In genomic region chr6:128519132-128519930, GRCh38 we compare ENCODE assay signal across 8 cellular contexts. TPM values are rescaled to one million over a fixed set of nuclear protein-coding genes. Genes with fewer than 3 reads are reported as not detected.
DNase-seq lines count a peak whose midpoint lies in the region; ATAC-seq and TF ChIP-seq lines count a peak whose summit lies in the region.

No MANE protein-coding gene starts in this region.

- POLR2A ChIA-PET in activated naive CD8-positive, alpha-beta T cell treated with anti-CD3 and anti-CD28 coated beads, Interleukin-2, amount 10 ng/mL, durations not matched to agents 7 days and 5 days (lab: Charles Lee), result interaction anchor here (1.3 kb wide), 1 partner anchor 547 kb away, joined by 4 read pairs; no protein-coding TSS in a partner anchor

- peaks cover 0 to 52% (median 40%) of the 10 kb centered on the region in 9 donors for H3K4me1 ChIP-seq in heart right ventricle
- H3K4me1 ChIP-seq in trophoblast cell (ENCODE audit: control insufficient read depth in 1 of 2, insufficient read depth in 2 of 2, low read length in 2 of 2), result peaks cover 3 to 7% of the 10 kb centered on the region in 2 experiments

- H4K12ac ChIP-seq in trophoblast cell (ENCODE audit: low read depth, low read length), result peak overlapping the region; percentile 93

- 0 to 1% methylated on average over 46 of the region's 46 CpGs for WGBS in heart right ventricle, 2 donors
- no CpG with 5 or more reads among the region's 46 CpGs for WGBS in trophoblast cell (ENCODE audit: extremely low coverage, insufficient coverage, insufficient read length)

- H3K4me2 ChIP-seq in trophoblast cell (ENCODE audit: low read length), result peak overlapping the region; percentile 97

- peak overlapping the region; percentile 65 for H3K4ac ChIP-seq in trophoblast cell (ENCODE audit: low read depth, low read length)

- peak; percentile 48 for DNase-seq in DMS153 (lab: John Stamatoyannopoulos, UW)
- DNase-seq in activated naive CD8-positive, alpha-beta T cell treated with anti-CD3 and anti-CD28 coated beads, Interleukin-2, amount 10 ng/mL, durations not matched to agents 7 days and 5 days, result peak; percentile 56
- DNase-seq in heart right ventricle, result peak; percentile 45 to 46
- peak; percentile 51 to 58 for DNase-seq in trophoblast cell

- peak overlapping the region; percentile 78 for H3K27ac Mint-ChIP-seq in activated naive CD8-positive, alpha-beta T cell treated with anti-CD3 and anti-CD28 coated beads, Interleukin-2, amount 10 ng/mL, durations not matched to agents 7 days and 5 days

- peak in 4 of 9 donors; percentile 10 to 42 (median 34) for TF ChIP-seq CTCF in heart right ventricle (IDR thresholded peaks at IDR 0.05)

- H3K27me3 Mint-ChIP-seq in activated naive CD8-positive, alpha-beta T cell treated with anti-CD3 and anti-CD28 coated beads, Interleukin-2, amount 10 ng/mL, durations not matched to agents 7 days and 5 days, result peaks cover 46% of the 10 kb centered on the region

- H3K79me1 ChIP-seq in trophoblast cell (ENCODE audit: low read length), result peaks cover 15% of the 10 kb centered on the region

- H3K27me3 ChIP-seq in heart right ventricle (peaks cover 0 to 48% (median 0%) of the 10 kb centered on the region in 7 donors), trophoblast cell (ENCODE audit: insufficient read depth, low read length) (no peaks in the 10 kb centered on the region)

- H3K9me3 ChIP-seq in heart right ventricle (no peaks in the 10 kb centered on the region), trophoblast cell (ENCODE audit: insufficient read depth, low read depth, low read length) (no peaks in the 10 kb centered on the region)

- peak overlapping the region; percentile 99 for H2AFZ ChIP-seq in trophoblast cell (ENCODE audit: insufficient read depth, low read length, poor library complexity)

- H2AK5ac ChIP-seq in trophoblast cell (ENCODE audit: low read length), result no peak overlapping the region

- no peak overlapping the region for H3K23ac ChIP-seq in trophoblast cell (ENCODE audit: low read length)

- H3K14ac ChIP-seq in trophoblast cell (ENCODE audit: low read length), result peak overlapping the region; percentile 62

- peaks cover 14% of the 10 kb centered on the region for H3K4me1 Mint-ChIP-seq in activated naive CD8-positive, alpha-beta T cell treated with anti-CD3 and anti-CD28 coated beads, Interleukin-2, amount 10 ng/mL, durations not matched to agents 7 days and 5 days

- H3K9ac ChIP-seq in trophoblast cell (ENCODE audit: low read length), result peak overlapping the region; percentile 84

- peak overlapping the region; percentile 76 to 97 (median 88) for H3K4me3 ChIP-seq in heart right ventricle
- peak overlapping the region; percentile 93 for H3K4me3 ChIP-seq in trophoblast cell (ENCODE audit: low read depth, low read length)

- ATAC-seq in HG02938 (IDR thresholded peaks at IDR 0.05; ENCODE audit: unreplicated experiment) (peak; percentile 28), heart right ventricle (peak; percentile 34 to 79 (median 51)), GM21360 (IDR thresholded peaks at IDR 0.05; ENCODE audit: unreplicated experiment) (no peak), GM21723 (IDR thresholded peaks at IDR 0.05; ENCODE audit: unreplicated experiment) (no peak)
- peak; percentile 11 for ATAC-seq in activated naive CD8-positive, alpha-beta T cell treated with anti-CD3 and anti-CD28 coated beads, Interleukin-2, amount 10 ng/mL, durations not matched to agents 7 days and 5 days (ENCODE audit: low read depth)

- peak overlapping the region; percentile 96 for H3K4me3 Mint-ChIP-seq in activated naive CD8-positive, alpha-beta T cell treated with anti-CD3 and anti-CD28 coated beads, Interleukin-2, amount 10 ng/mL, durations not matched to agents 7 days and 5 days

- intact Hi-C loops in heart right ventricle (cut with DNase I), result loop anchor here in 5 of 10 donors (5.0 to 10.0 kb wide), 5 partner anchors 102 to 455 kb away; no protein-coding TSS in a partner anchor

- no peak overlapping the region for H2BK12ac ChIP-seq in trophoblast cell (ENCODE audit: low read length)

- peak overlapping the region; percentile 88 to 98 (median 94) for H3K27ac ChIP-seq in heart right ventricle
- H3K27ac ChIP-seq in trophoblast cell (ENCODE audit: low read depth, low read length), result peak overlapping the region; percentile 84

- H3K9me3 Mint-ChIP-seq in activated naive CD8-positive, alpha-beta T cell treated with anti-CD3 and anti-CD28 coated beads, Interleukin-2, amount 10 ng/mL, durations not matched to agents 7 days and 5 days, result no peaks in the 10 kb centered on the region

- peaks cover 13% of the 10 kb centered on the region for H3K79me2 ChIP-seq in trophoblast cell (ENCODE audit: control insufficient read depth, insufficient read depth, low read length, poor library complexity)

- H3K18ac ChIP-seq in trophoblast cell (ENCODE audit: low read length), result peak overlapping the region; percentile 89

- peak overlapping the region; percentile 88 for H4K91ac ChIP-seq in trophoblast cell (ENCODE audit: low read depth, low read length)

- H3K36me3 ChIP-seq in heart right ventricle (no peaks in the 10 kb centered on the region), trophoblast cell (ENCODE audit: control insufficient read depth in 1 of 2, insufficient read depth in 2 of 2, low read length in 2 of 2) (no peaks in the 10 kb centered on the region)

- H4K8ac ChIP-seq in trophoblast cell (ENCODE audit: low read depth, low read length), result peak overlapping the region; percentile 39

- no peaks in the 10 kb centered on the region for H3K36me3 Mint-ChIP-seq in activated naive CD8-positive, alpha-beta T cell treated with anti-CD3 and anti-CD28 coated beads, Interleukin-2, amount 10 ng/mL, durations not matched to agents 7 days and 5 days

- H2BK120ac ChIP-seq in trophoblast cell (ENCODE audit: insufficient read depth, low read length, poor library complexity), result peak overlapping the region; percentile 94

- peak overlapping the region; percentile 93 for H2BK5ac ChIP-seq in trophoblast cell (ENCODE audit: low read depth, low read length, poor library complexity)

TF ChIP-seq in PFSK-1, 5 proteins besides CTCF, POLR2A, EP300 and RAD21:
- TF ChIP-seq SIN3A (IDR thresholded peaks at IDR 0.05; ENCODE audit: borderline replicate concordance, insufficient read depth, low read length) (peak; percentile 50; the same call in 1 of the 2 replicates), TAF1 (IDR thresholded peaks at IDR 0.05; ENCODE audit: borderline replicate concordance, insufficient read depth, low read length) (no peak)

RNA-seq across cellular contexts. Expression of gene PTPRK, which starts 1.1 kb away (rescaled TPM):
- 21.3 TPM for polyA plus RNA-seq in PFSK-1 (2012; ENCODE audit: insufficient read length, low read depth)
- 1 to 10 TPM; 2.8 to 5.0 TPM for total RNA-seq in activated naive CD8-positive, alpha-beta T cell treated with anti-CD3 and anti-CD28 coated beads, Interleukin-2, amount 10 ng/mL, durations not matched to agents 7 days and 5 days
- 10 to 100 TPM; 27.1 to 47.7 (median 36.5) TPM for total RNA-seq in heart right ventricle
- polyA plus RNA-seq in heart right ventricle, result 1 to 10 TPM; 7.5 to 9.1 TPM
- 15.0 and 15.3 TPM in 2 replicates for polyA plus RNA-seq in trophoblast cell (2013)

Comparison
In these comparisons a context has a peak if more than half of its experiments do, and no peak if none do; other contexts are left out.
1. ATAC-seq: peak in HG02938 (single experiment), activated naive CD8-positive, alpha-beta T cell treated with anti-CD3 and anti-CD28 coated beads, Interleukin-2, amount 10 ng/mL, durations not matched to agents 7 days and 5 days (single experiment) and heart right ventricle (8 of 8); none in GM21360 (single experiment) and GM21723 (single experiment).
2. RNA of gene PTPRK, which starts 1.1 kb away (total RNA-seq): 27.1 to 47.7 TPM in heart right ventricle; 2.8 to 5.0 TPM in activated naive CD8-positive, alpha-beta T cell treated with anti-CD3 and anti-CD28 coated beads, Interleukin-2, amount 10 ng/mL, durations not matched to agents 7 days and 5 days; every median in the first group is over 4 times any median in the second.
3. Peak in every context shown above with its lines, with median percentiles within 50 percentile points of each other: DNase-seq.